ENCODE assay signal across 8 cellular contexts in the genomic region with DNA sequence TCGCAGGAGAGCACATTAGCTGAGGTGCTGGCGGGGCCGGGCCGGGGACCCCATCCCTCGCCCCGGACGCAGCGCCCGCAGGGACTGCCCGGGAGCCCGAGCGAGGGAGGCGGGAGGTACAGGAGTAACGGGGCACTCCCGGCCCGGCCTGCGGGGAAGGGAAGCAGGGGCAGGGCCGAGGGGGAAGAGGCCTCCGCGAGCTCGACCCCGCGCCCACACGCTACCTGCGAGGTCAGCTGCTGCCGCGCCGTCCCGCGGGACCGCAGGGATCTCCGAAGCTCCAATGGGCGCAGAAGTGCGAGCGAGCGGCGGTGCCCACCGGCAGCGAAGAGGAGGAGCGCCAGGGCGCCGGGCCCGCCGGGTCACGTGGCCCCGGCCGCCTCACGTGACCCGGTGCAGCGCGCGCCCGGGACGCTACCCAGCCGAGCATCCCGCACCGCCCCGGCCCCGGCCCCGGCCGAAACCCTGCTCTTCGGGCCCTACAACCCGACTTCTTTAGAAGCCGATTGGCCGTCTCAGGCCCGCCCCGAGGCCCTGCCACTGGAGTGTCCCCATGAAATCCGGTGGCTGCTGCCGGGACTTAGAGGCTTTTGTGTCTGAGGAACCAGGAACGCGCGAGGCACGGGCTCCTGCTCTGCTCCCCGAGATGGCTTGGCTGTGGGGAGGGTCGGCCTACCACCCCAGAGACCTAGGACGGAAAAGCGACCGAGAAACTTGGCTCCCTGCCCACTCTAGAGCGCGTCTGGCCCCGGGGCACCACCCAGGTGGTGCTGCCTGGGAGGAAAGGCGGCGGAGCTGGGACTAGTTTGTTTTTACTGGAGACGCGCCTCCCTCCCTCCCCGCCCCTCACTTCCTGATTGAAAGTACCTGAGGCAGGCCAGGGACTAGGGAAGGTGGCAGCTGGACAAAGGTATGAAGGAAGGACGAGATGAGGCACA. TPM values are rescaled to one million over a fixed set of nuclear protein-coding genes. Genes with fewer than 3 reads are reported as not detected.
DNase-seq lines count a peak whose midpoint lies in the region; FAIRE-seq and TF ChIP-seq lines count a peak whose summit lies in the region.

TSS of gene RCBTB1 (minus strand) at position 339 of the 938 bp plus-strand sequence. CDS start 18,279 bp downstream, outside the sequence.

- FAIRE-seq in GM12891 (lab: Jason Lieb, UNC), result peak; percentile 91

- TF ChIP-seq CTCF in HFFc6 (IDR thresholded peaks at IDR 0.05), result no peak

- H3K4me1 Mint-ChIP-seq in HFFc6 (ENCODE audit: low read depth), result peaks cover 32% of the 10 kb centered on the region
- peaks cover 21% of the 10 kb centered on the region for H3K4me1 Mint-ChIP-seq in T-helper 2 cell treated with Interferon-gamma antibody and Interleukin-4, amounts not matched to agents 5 μg/mL and 100 μg/mL, for 36 hours (ENCODE audit: low read depth)

- H3K4me3 Mint-ChIP-seq in HFFc6, result peak within 1 kb of the TSS; percentile 95
- peak within 1 kb of the TSS; percentile 89 for H3K4me3 Mint-ChIP-seq in T-helper 2 cell treated with Interferon-gamma antibody and Interleukin-4, amounts not matched to agents 5 μg/mL and 100 μg/mL, for 36 hours

- no peaks in the 10 kb centered on the region; the same call in 1 of the 2 replicates for H3K27me3 Mint-ChIP-seq in HFFc6 (ENCODE audit: insufficient read depth)
- peaks cover 2% of the 10 kb centered on the region for H3K27me3 Mint-ChIP-seq in T-helper 2 cell treated with Interferon-gamma antibody and Interleukin-4, amounts not matched to agents 5 μg/mL and 100 μg/mL, for 36 hours (ENCODE audit: low read depth)

- peak; percentile 96 for DNase-seq in GM12891 (ENCODE audit: insufficient read length, low spot score)
- no peak for DNase-seq in HFFc6
- peak; percentile 32 for DNase-seq in NCI-H1092 (lab: John Stamatoyannopoulos, UW)
- peak; percentile 71 for DNase-seq in T-helper 2 cell treated with Interferon-gamma antibody and Interleukin-4, amounts not matched to agents 5 μg/mL and 100 μg/mL, for 36 hours (ENCODE audit: low spot score)
- DNase-seq in astrocyte of the hippocampus (ENCODE audit: low read depth, low spot score), result peak; percentile 90
- DNase-seq in hippocampal formation (lab: John Stamatoyannopoulos, UW), result peak; percentile 64 to 74
- DNase-seq in retina, result peak; percentile 93
- no peak for DNase-seq in cerebellar nuclear complex (lab: John Stamatoyannopoulos, UW)

- H3K9me3 Mint-ChIP-seq in HFFc6, result no peaks in the 10 kb centered on the region
- H3K9me3 Mint-ChIP-seq in T-helper 2 cell treated with Interferon-gamma antibody and Interleukin-4, amounts not matched to agents 5 μg/mL and 100 μg/mL, for 36 hours, result no peaks in the 10 kb centered on the region

- peak; percentile 49; the same call in 1 of the 2 replicates for TF ChIP-seq POLR2A in GM12891 (IDR thresholded peaks at IDR 0.05; ENCODE audit: low read depth, low read length)

- H3K36me3 Mint-ChIP-seq in HFFc6 (ENCODE audit: low read depth), result no peaks in the 10 kb centered on the region
- H3K36me3 Mint-ChIP-seq in T-helper 2 cell treated with Interferon-gamma antibody and Interleukin-4, amounts not matched to agents 5 μg/mL and 100 μg/mL, for 36 hours (ENCODE audit: low read depth), result no peaks in the 10 kb centered on the region

- H3K27ac Mint-ChIP-seq in HFFc6, result peak within 1 kb of the TSS; percentile 78
- peak within 1 kb of the TSS; percentile 81 for H3K27ac Mint-ChIP-seq in T-helper 2 cell treated with Interferon-gamma antibody and Interleukin-4, amounts not matched to agents 5 μg/mL and 100 μg/mL, for 36 hours

TF ChIP-seq in GM12891, 5 proteins besides CTCF, POLR2A, EP300 and RAD21:
- TF ChIP-seq SPI1 (IDR thresholded peaks at IDR 0.05; ENCODE audit: low read depth, low read length) (no peak), TAF1 (IDR thresholded peaks at IDR 0.05; ENCODE audit: low read depth, low read length) (0 out of 2 replicates have a peak, but pooled peaks have one; percentile 19), POLR2AphosphoS5 (IDR thresholded peaks at IDR 0.05; ENCODE audit: low read depth, low read length) (no peak), PAX5 (IDR thresholded peaks at IDR 0.05; ENCODE audit: insufficient read depth, low read length, severe bottlenecking) (no peak), POU2F2 (IDR thresholded peaks at IDR 0.05; ENCODE audit: low read depth, low read length) (0 out of 2 replicates have a peak, but pooled peaks have one; percentile 26)

RNA-seq across cellular contexts. Expression of gene RCBTB1, which starts in this region (rescaled TPM):
- 7.4 TPM for polyA plus RNA-seq in GM12891 (2012; ENCODE audit: low read depth, missing spikeins)
- total RNA-seq in HFFc6 (2021; fragmentation: NEBNext Ultra II Directional; extraction: Animal tissue kit (Norgen Biotek cat#: 25700)), result 10 to 100 TPM; 13.3 to 17.4 (median 15.6) TPM

Comparison
In these comparisons a context has a peak if more than half of its experiments do, and no peak if none do; other contexts are left out.
1. DNase-seq: peak in GM12891 (single experiment), NCI-H1092 (single experiment), T-helper 2 cell treated with Interferon-gamma antibody and Interleukin-4, amounts not matched to agents 5 μg/mL and 100 μg/mL, for 36 hours (single experiment), astrocyte of the hippocampus (single experiment), hippocampal formation (2 of 2) and retina (single experiment); none in HFFc6 (single experiment) and cerebellar nuclear complex (0 of 2).